In genomic region chr20:34515484-34516037, GRCh38 we compare ENCODE assay signal across 8 cellular contexts. TPM values are rescaled to one million over a fixed set of nuclear protein-coding genes. Genes with fewer than 3 reads are reported as not detected.
DNase-seq lines count a peak whose midpoint lies in the region; ATAC-seq, FAIRE-seq and TF ChIP-seq lines count a peak whose summit lies in the region.

No MANE protein-coding gene starts in this region.

- H3K9me3 Mint-ChIP-seq in Caco-2 (ENCODE audit: unreplicated experiment), result no peaks in the 10 kb centered on the region

- TF ChIP-seq CTCF in Caco-2 (IDR thresholded peaks at IDR 0.05; ENCODE audit: insufficient read depth in 1 of 2, low read depth in 1 of 2, low read length in 1 of 2, severe bottlenecking in 1 of 2, unreplicated experiment in 1 of 2) (no peak), Panc1 (IDR thresholded peaks at IDR 0.05) (no peak), gastroesophageal sphincter (IDR thresholded peaks at IDR 0.05) (no peak), pancreas (IDR thresholded peaks at IDR 0.05) (no peak), upper lobe of right lung (IDR thresholded peaks at IDR 0.05) (no peak)

- ATAC-seq in GM19468 (IDR thresholded peaks at IDR 0.05; ENCODE audit: extremely low read depth, unreplicated experiment) (peak; percentile 16), Panc1 (peak; percentile 82), gastroesophageal sphincter (peak; percentile 13), pancreas (peak; percentile 78 to 82 (median 80)), upper lobe of right lung (peak; percentile 84)

- no peaks in the 10 kb centered on the region for H3K9me3 ChIP-seq in Caco-2
- H3K9me3 ChIP-seq in Panc1 (ENCODE audit: control insufficient read depth, insufficient read depth, low read depth, low read length), result no peaks in the 10 kb centered on the region
- H3K9me3 ChIP-seq in gastroesophageal sphincter, result no peaks in the 10 kb centered on the region
- H3K9me3 ChIP-seq in pancreas, result no peaks in the 10 kb centered on the region
- H3K9me3 ChIP-seq in upper lobe of right lung, result no peaks in the 10 kb centered on the region

- peak overlapping the region; percentile 91 for H3K27ac Mint-ChIP-seq in Caco-2 (ENCODE audit: unreplicated experiment)

- H3K4me3 ChIP-seq in Caco-2 (ENCODE audit: low read depth, low read length), result peak overlapping the region; percentile 52
- peak overlapping the region; percentile 70 to 98 for H3K4me3 ChIP-seq in Panc1 (ENCODE audit: low read depth in 2 of 2, low read length in 2 of 2)
- peak overlapping the region; percentile 69 to 79 for H3K4me3 ChIP-seq in gastroesophageal sphincter
- peak overlapping the region; percentile 70 to 87 (median 80) for H3K4me3 ChIP-seq in pancreas
- H3K4me3 ChIP-seq in upper lobe of right lung, result peak overlapping the region; percentile 76

- intact Hi-C loops in Caco-2 (cut with micrococcal nuclease; ENCODE audit: unreplicated experiment), result loop anchor here (1.0 kb wide), 3 partner anchors 10 to 212 kb away; partner anchors contain the start of gene AHCY
- intact Hi-C loops in Panc1 (cut with micrococcal nuclease; ENCODE audit: unreplicated experiment), result no loop called here
- intact Hi-C loops in pancreas (cut with DNase I), result no loop called here
- intact Hi-C loops in upper lobe of right lung (cut with DNase I), result no loop called here

- peaks cover 19% of the 10 kb centered on the region for H3K4me1 Mint-ChIP-seq in Caco-2 (ENCODE audit: low read depth, unreplicated experiment)

- no peaks in the 10 kb centered on the region for H3K27me3 ChIP-seq in Caco-2 (replicated peaks; ENCODE audit: control insufficient read depth, insufficient read depth, low read length)
- no peaks in the 10 kb centered on the region for H3K27me3 ChIP-seq in Panc1 (ENCODE audit: control insufficient read depth, insufficient read depth, low read length)
- no peaks in the 10 kb centered on the region for H3K27me3 ChIP-seq in gastroesophageal sphincter
- no peaks in the 10 kb centered on the region for H3K27me3 ChIP-seq in pancreas
- H3K27me3 ChIP-seq in upper lobe of right lung, result no peaks in the 10 kb centered on the region

- H3K4me1 ChIP-seq in Caco-2 (peaks cover 6% of the 10 kb centered on the region), Panc1 (ENCODE audit: control insufficient read depth, insufficient read depth, low read length) (peaks cover 9% of the 10 kb centered on the region), gastroesophageal sphincter (peaks cover 0 to 62% (median 15%) of the 10 kb centered on the region in 3 donors), pancreas (peaks cover 0 to 9% (median 6%) of the 10 kb centered on the region in 3 donors), upper lobe of right lung (peaks cover 15% of the 10 kb centered on the region)

- peak overlapping the region; percentile 85 for H3K4me3 Mint-ChIP-seq in Caco-2 (ENCODE audit: unreplicated experiment)

- no peaks in the 10 kb centered on the region for H3K27me3 Mint-ChIP-seq in Caco-2 (ENCODE audit: insufficient read depth, unreplicated experiment)

- H3K27ac ChIP-seq in Panc1 (ENCODE audit: low read length) (peak overlapping the region; percentile 92), gastroesophageal sphincter (peak overlapping the region; percentile 64 to 96 (median 94)), pancreas (peak overlapping the region; percentile 81 to 92 (median 90)), upper lobe of right lung (peak overlapping the region; percentile 95)

- POLR2A ChIA-PET in Caco-2 (lab: Charles Lee) (interaction anchor here (0.6 to 2.5 kb wide), 16 partner anchors 10 to 522 kb away, joined by 3 to 21 read pairs (median 5); partner anchors contain the start of genes AHCY, EIF2S2, ITCH and PIGU), Panc1 (lab: Charles Lee) (interaction anchor here (0.7 kb wide), 1 partner anchor 680 kb away, joined by 6 read pairs; no protein-coding TSS in a partner anchor)

- H3K36me3 Mint-ChIP-seq in Caco-2 (ENCODE audit: insufficient read depth, unreplicated experiment), result peaks cover 91% of the 10 kb centered on the region

- no peak for TF ChIP-seq POLR2A in gastroesophageal sphincter (IDR thresholded peaks at IDR 0.05)

- no peak for TF ChIP-seq EP300 in gastroesophageal sphincter (IDR thresholded peaks at IDR 0.05)

- 2 to 5% methylated on average over 11 to 17 of the region's 25 CpGs for WGBS in gastroesophageal sphincter (ENCODE audit: low coverage in 1 of 2), 2 donors
- WGBS in pancreas, 2 donors, result 1 to 2% methylated on average over 25 of the region's 25 CpGs

- in situ Hi-C loops in Panc1 (cut with HindIII; ENCODE audit: low pct_unique_long_range_greater_than_20kb, low sequenced_read_pairs), result no loop called here

- DNase-seq in Caco-2, result peak; percentile 90 to 94
- peak; percentile 67 for DNase-seq in HTR-8/SVneo (ENCODE audit: insufficient read length, low spot score)
- DNase-seq in Panc1 (ENCODE audit: low read depth, low spot score), result no peak
- peak; percentile 58 for DNase-seq in activated T-helper 9 cell treated with anti-CD3 and anti-CD28 coated beads, Interleukin-2, amount 50 U/mL, for 16 hours (ENCODE audit: low read depth)
- peak; percentile 67 to 87 (median 70) for DNase-seq in pancreas
- peak; percentile 84 for DNase-seq in upper lobe of right lung

- CTCF ChIA-PET in Caco-2 (lab: Charles Lee) (interaction anchor here (0.5 to 4.4 kb wide), 10 partner anchors 23 to 325 kb away, joined by 3 to 75 read pairs (median 4); no protein-coding TSS in a partner anchor), Panc1 (lab: Charles Lee) (interaction anchor here (1.0 kb wide), 1 partner anchor 203 kb away, joined by 4 read pairs; no protein-coding TSS in a partner anchor)

- H3K36me3 ChIP-seq in Caco-2 (ENCODE audit: control insufficient read depth, insufficient read depth, low read length) (no peaks in the 10 kb centered on the region), Panc1 (ENCODE audit: control insufficient read depth, insufficient read depth, low read length) (peaks cover 7% of the 10 kb centered on the region), gastroesophageal sphincter (peaks cover 0 to 29% of the 10 kb centered on the region in 2 donors), pancreas (no peaks in the 10 kb centered on the region), upper lobe of right lung (peaks cover 15% of the 10 kb centered on the region)

- FAIRE-seq in HTR-8/SVneo (lab: Jason Lieb, UNC), result peak; percentile 13
- FAIRE-seq in pancreas (lab: Jason Lieb, UNC), result no peak

- BruUV-seq in Caco-2 (replicated peaks; lab: Mats Ljungman, UMichigan) (TSS peak; percentile 72), Panc1 (replicated peaks; lab: Mats Ljungman, UMichigan) (TSS peak; percentile 93)

RNA-seq across cellular contexts. Expression of gene DYNLRB1, which starts 0.7 kb away (rescaled TPM):
- total RNA-seq in Caco-2 (2022) (357 and 359 TPM in 2 replicates), Panc1 (2021; ENCODE audit: unreplicated experiment) (155 TPM), gastroesophageal sphincter (100 to 1,000 TPM; 158 to 258 (median 209) TPM), pancreas (10 to 100 TPM; 26.9 to 57.2 (median 38.5) TPM), upper lobe of right lung (146 TPM)
- polyA plus RNA-seq in Panc1 (2012; ENCODE audit: insufficient read length), result 458 TPM
- 100 to 1,000 TPM; 129 to 178 TPM for polyA plus RNA-seq in pancreas

RNA-seq across cellular contexts. Expression of gene MAP1LC3A, which starts 43.0 kb away (rescaled TPM):
- 0.88 and 0.95 TPM in 2 replicates for total RNA-seq in Caco-2 (2022)
- 25.1 TPM for total RNA-seq in Panc1 (2021; ENCODE audit: unreplicated experiment)
- polyA plus RNA-seq in Panc1 (2012; ENCODE audit: insufficient read length), result 72.4 TPM
- 100 to 1,000 TPM in 3 of 4 donors, 10 to 100 TPM in 1; 96.0 to 134 (median 115) TPM for total RNA-seq in gastroesophageal sphincter
- total RNA-seq in pancreas, result 10 to 100 TPM in 5 of 6 donors, 1 to 10 TPM in 1; 9.4 to 19.7 (median 12.3) TPM
- 10 to 100 TPM; 57.6 to 94.2 TPM for polyA plus RNA-seq in pancreas
- 45.9 TPM for total RNA-seq in upper lobe of right lung

Comparison
In these comparisons a context has a peak if more than half of its experiments do, and no peak if none do; other contexts are left out.
1. ATAC-seq: peak in every context shown above with its lines; median percentile 84 in upper lobe of right lung; 82 in Panc1; 80 in pancreas; 16 in GM19468; 13 in gastroesophageal sphincter.